ENCODE assay signal across 21 cellular contexts in genomic region chr6:137427670-137428290, GRCh38.
"Had no signal": no experiment of that assay in that cellular context is flagged by ENCODE, and none has a peak within 500 bp of the region (broad histone marks: within the 10 kb centered on the region; RNA-seq: fewer than 3 reads in every experiment).

No MANE protein-coding gene starts in this region.

- FAIRE-seq: pancreas, urothelium cell line had no signal

- DNase-seq: activated CD4-positive, alpha-beta T cell treated with anti-CD3 and anti-CD28 coated beads for 1 hour; activated CD8-positive, alpha-beta memory T cell treated with anti-CD3 and anti-CD28 coated beads for 24 hours; activated CD8-positive, alpha-beta memory T cell treated with anti-CD3 and anti-CD28 coated beads, Interleukin-2, amount 50 U/mL, for 48 hours; activated effector memory CD4-positive, alpha-beta T cell treated with anti-CD3 and anti-CD28 coated beads, Interleukin-2, amount 50 U/mL, for 16 hours; activated naive CD4-positive, alpha-beta T cell treated with anti-CD3 and anti-CD28 coated beads, Interleukin-2, amount 50 U/mL, for 16 hours; activated T-cell treated with anti-CD3 and anti-CD28 coated beads, Interleukin-2, amount 50 U/mL, for 72 hours; aorta; brain microvascular endothelial cell; central memory CD4-positive, alpha-beta T cell; colonic mucosa; endodermal cell; foreskin melanocyte; hypothalamus; islet precursor cell; lower lobe of right lung; pancreas; right lobe of liver; small intestine; stimulated activated CD4-positive, alpha-beta T cell treated with anti-CD3 and anti-CD28 coated beads, Interleukin-15, amount 100 ng/mL, for 24 hours; stimulated activated CD4-positive, alpha-beta T cell treated with anti-CD3 and anti-CD28 coated beads, Interleukin-2, amount 100 ng/mL, for 48 hours had no signal
